ENCODE assay signal across 2 cellular contexts in genomic region chr15:70447081-70447480, GRCh38.
TF ChIP-seq lines count a peak whose summit lies in the region.

No MANE protein-coding gene starts in this region.

TF ChIP-seq in IMR-90, 13 proteins besides CTCF, POLR2A, EP300 and RAD21:
- no peak for TF ChIP-seq RCOR1 (IDR thresholded peaks at IDR 0.05; ENCODE audit: insufficient replicate concordance, low read length)
- no peak for TF ChIP-seq NFE2L2 (IDR thresholded peaks at IDR 0.05; ENCODE audit: low read depth, low read length)
- no peak for TF ChIP-seq RFX5 (IDR thresholded peaks at IDR 0.05; ENCODE audit: low read depth, low read length)
- TF ChIP-seq SMC3 (IDR thresholded peaks at IDR 0.05; ENCODE audit: low read depth, low read length): no peak
- no peak for TF ChIP-seq MAFK (IDR thresholded peaks at IDR 0.05; ENCODE audit: low read depth, low read length)
- no peak for TF ChIP-seq MAZ (IDR thresholded peaks at IDR 0.05; ENCODE audit: borderline replicate concordance, low read depth, low read length)
- no peak for TF ChIP-seq CHD1 (IDR thresholded peaks at IDR 0.05; ENCODE audit: low read depth, low read length)

TF ChIP-seq in H1, 55 proteins besides CTCF, POLR2A, EP300 and RAD21:
- TF ChIP-seq KDM5A (IDR thresholded peaks at IDR 0.05; ENCODE audit: low read length) (no peak), GTF2F1 (IDR thresholded peaks at IDR 0.05; ENCODE audit: borderline replicate concordance, low read depth, low read length) (no peak), SP2 (IDR thresholded peaks at IDR 0.05; ENCODE audit: low read length) (no peak), TBP (IDR thresholded peaks at IDR 0.05; ENCODE audit: low read depth, low read length) (no peak), CBX8 (IDR thresholded peaks at IDR 0.05; ENCODE audit: borderline replicate concordance, low read depth, low read length) (no peak), RNF2 (IDR thresholded peaks at IDR 0.05; ENCODE audit: borderline replicate concordance, low read depth, low read length, missing control alignments, poor library complexity, severe bottlenecking) (no peak), BCL11A (IDR thresholded peaks at IDR 0.05; ENCODE audit: low read depth in 2 of 2, low read length in 2 of 2) (no peak), EZH2 (IDR thresholded peaks at IDR 0.05; ENCODE audit: low read depth, low read length, severe bottlenecking) (no peak), YY1 (IDR thresholded peaks at IDR 0.05; ENCODE audit: low read depth, low read length) (no peak), SRF (IDR thresholded peaks at IDR 0.05; ENCODE audit: low read depth, low read length) (no peak), RFX5 (IDR thresholded peaks at IDR 0.05; ENCODE audit: borderline replicate concordance, low read depth, low read length) (no peak), RXRA (IDR thresholded peaks at IDR 0.05; ENCODE audit: insufficient read depth, low read depth, low read length) (no peak), SUZ12 (IDR thresholded peaks at IDR 0.05; ENCODE audit: low read length) (no peak), GABPA (IDR thresholded peaks at IDR 0.05; ENCODE audit: borderline replicate concordance, insufficient read depth, low read length) (no peak), RBBP5 (IDR thresholded peaks at IDR 0.05; ENCODE audit: borderline replicate concordance, low read depth, low read length) (no peak)
